Comparison of ENCODE assay signal across 8 cellular contexts in genomic region chr11:122984186-122985011, GRCh38. TPM values are rescaled to one million over a fixed set of nuclear protein-coding genes. Genes with fewer than 3 reads are reported as not detected.
DNase-seq lines count a peak whose midpoint lies in the region; ATAC-seq, FAIRE-seq and TF ChIP-seq lines count a peak whose summit lies in the region.

No MANE protein-coding gene starts in this region.

- peaks cover 81% of the 10 kb centered on the region for H3K27me3 Mint-ChIP-seq in activated T-helper 1 cell treated with anti-CD3 and anti-CD28 coated beads, Interleukin-12 subunit alpha, Interleukin-12 subunit beta, Interleukin-2, Interleukin-4 antibody, amounts not matched to agents 30 ng/mL and 10 ng/mL and 1 ng/mL, durations not matched to agents 14 hours and 24 hours and 36 hours (ENCODE audit: insufficient read depth)

- FAIRE-seq in A549 (lab: Jason Lieb, UNC) = no peak

- intact Hi-C loops in activated T-helper 1 cell treated with anti-CD3 and anti-CD28 coated beads, Interleukin-12 subunit alpha, Interleukin-12 subunit beta, Interleukin-2, Interleukin-4 antibody, amounts not matched to agents 30 ng/mL and 10 ng/mL and 1 ng/mL, durations not matched to agents 14 hours and 24 hours and 36 hours (cut with micrococcal nuclease) = loop anchor here (5.0 to 10.0 kb wide), 4 partner anchors 38 to 1860 kb away; partner anchors contain the start of genes JHY and SCN3B

- CTCF ChIA-PET in A549 (lab: Yijun Ruan, JAX) = no interaction called here

- peak overlapping the region; percentile 68 to 79; a peak in 5 of 6 replicates for H3K27ac ChIP-seq in A549
- no peak overlapping the region for H3K27ac ChIP-seq in iPS-18a (ENCODE audit: low read length)

- DNase-seq in A549 (ENCODE audit: low read depth in 1 of 2, low spot score in 1 of 2) = peak in 1 of 2 experiments; percentile 5
- DNase-seq in GM20000 (ENCODE audit: low spot score) = peak; percentile 42
- no peak for DNase-seq in activated T-helper 1 cell treated with anti-CD3 and anti-CD28 coated beads, Interleukin-12 subunit alpha, Interleukin-12 subunit beta, Interleukin-2, Interleukin-4 antibody, amounts not matched to agents 30 ng/mL and 10 ng/mL and 1 ng/mL, durations not matched to agents 14 hours and 24 hours and 36 hours (ENCODE audit: low spot score)
- DNase-seq in stimulated activated CD8-positive, alpha-beta memory T cell treated with anti-CD3 and anti-CD28 coated beads, Interleukin-4, amount 100 ng/mL, for 48 hours = peak; percentile 32
- DNase-seq in NAMALWA (ENCODE audit: low spot score) = no peak
- DNase-seq in cerebellar nuclear complex (lab: John Stamatoyannopoulos, UW) = no peak

- H3K36me3 ChIP-seq in iPS-18a (ENCODE audit: control insufficient read depth, low read depth, low read length) = no peaks in the 10 kb centered on the region

- H3K4me3 ChIP-seq in A549 (peak overlapping the region; percentile 79), iPS-18a (ENCODE audit: low read length) (peak overlapping the region; percentile 72)

- H3K36me3 Mint-ChIP-seq in activated T-helper 1 cell treated with anti-CD3 and anti-CD28 coated beads, Interleukin-12 subunit alpha, Interleukin-12 subunit beta, Interleukin-2, Interleukin-4 antibody, amounts not matched to agents 30 ng/mL and 10 ng/mL and 1 ng/mL, durations not matched to agents 14 hours and 24 hours and 36 hours (ENCODE audit: low read depth) = peaks cover 3% of the 10 kb centered on the region

- H3K9me3 ChIP-seq in A549 (no peaks in the 10 kb centered on the region), iPS-18a (ENCODE audit: control insufficient read depth, low read depth, low read length) (no peaks in the 10 kb centered on the region)

- TF ChIP-seq EP300 in A549 (IDR thresholded peaks at IDR 0.05) = no peak

- H3K4me2 ChIP-seq in A549 = peak overlapping the region; percentile 91

- TF ChIP-seq RAD21 in A549 (conservative IDR thresholded peaks at IDR 0.05 in 1 of 2, IDR thresholded peaks at IDR 0.05 in 1 of 2) = no peak

- no peak overlapping the region for H3K27ac Mint-ChIP-seq in activated T-helper 1 cell treated with anti-CD3 and anti-CD28 coated beads, Interleukin-12 subunit alpha, Interleukin-12 subunit beta, Interleukin-2, Interleukin-4 antibody, amounts not matched to agents 30 ng/mL and 10 ng/mL and 1 ng/mL, durations not matched to agents 14 hours and 24 hours and 36 hours

- H3K4me1 ChIP-seq in A549 (no peaks in the 10 kb centered on the region), iPS-18a (ENCODE audit: control insufficient read depth, low read depth, low read length) (peaks cover 14% of the 10 kb centered on the region)

- peak overlapping the region; percentile 83 for H3K4me3 Mint-ChIP-seq in activated T-helper 1 cell treated with anti-CD3 and anti-CD28 coated beads, Interleukin-12 subunit alpha, Interleukin-12 subunit beta, Interleukin-2, Interleukin-4 antibody, amounts not matched to agents 30 ng/mL and 10 ng/mL and 1 ng/mL, durations not matched to agents 14 hours and 24 hours and 36 hours

- H3K9me3 Mint-ChIP-seq in activated T-helper 1 cell treated with anti-CD3 and anti-CD28 coated beads, Interleukin-12 subunit alpha, Interleukin-12 subunit beta, Interleukin-2, Interleukin-4 antibody, amounts not matched to agents 30 ng/mL and 10 ng/mL and 1 ng/mL, durations not matched to agents 14 hours and 24 hours and 36 hours = no peaks in the 10 kb centered on the region

- TF ChIP-seq CTCF in A549 (IDR thresholded peaks at IDR 0.05) (no peak), GM20000 (IDR thresholded peaks at IDR 0.05; ENCODE audit: extremely low read depth, missing control alignments) (no peak)

- 1% methylated on average over 17 of the region's 59 CpGs for WGBS in A549 (ENCODE audit: missing lambda C conversion rate)

- H3K9ac ChIP-seq in iPS-18a (ENCODE audit: low read length) = peak overlapping the region; percentile 34

- H3K27me3 ChIP-seq in iPS-18a (ENCODE audit: control insufficient read depth, insufficient read depth, low read length) = peaks cover 92% of the 10 kb centered on the region

- ATAC-seq in A549 (peak; percentile 77 to 83), HG03039 (IDR thresholded peaks at IDR 0.05; ENCODE audit: unreplicated experiment) (no peak)

- TF ChIP-seq POLR2A in A549 (IDR thresholded peaks at IDR 0.05; ENCODE audit: low read length) = no peak

- peaks cover 19% of the 10 kb centered on the region for H3K4me1 Mint-ChIP-seq in activated T-helper 1 cell treated with anti-CD3 and anti-CD28 coated beads, Interleukin-12 subunit alpha, Interleukin-12 subunit beta, Interleukin-2, Interleukin-4 antibody, amounts not matched to agents 30 ng/mL and 10 ng/mL and 1 ng/mL, durations not matched to agents 14 hours and 24 hours and 36 hours (ENCODE audit: low read depth)

- POLR2A ChIA-PET in A549 (lab: Yijun Ruan, JAX) = no interaction called here

TF ChIP-seq in A549, 52 proteins besides CTCF, POLR2A, EP300 and RAD21:
- TF ChIP-seq RCOR1 (IDR thresholded peaks at IDR 0.05; ENCODE audit: low read depth, low read length) (no peak), KDM1A (IDR thresholded peaks at IDR 0.05; ENCODE audit: low read depth) (no peak)
- TF ChIP-seq, protein P1, sequence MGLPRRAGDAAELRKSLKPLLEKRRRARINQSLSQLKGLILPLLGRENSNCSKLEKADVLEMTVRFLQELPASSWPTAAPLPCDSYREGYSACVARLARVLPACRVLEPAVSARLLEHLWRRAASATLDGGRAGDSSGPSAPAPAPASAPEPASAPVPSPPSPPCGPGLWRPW (IDR thresholded peaks at IDR 0.05) = no peak
TF ChIP-seq in A549: peak in this region for 0.

RNA-seq across cellular contexts. Expression of gene BSX, which starts 2.8 kb away (rescaled TPM):
- polyA plus RNA-seq in A549 (2011; rRNA removed) = not detected in 2 replicates
- polyA plus RNA-seq in A549 (2012; cell fraction: cytosol; rRNA removed) = not detected in 2 replicates
- polyA plus RNA-seq in A549 (2012; cell fraction: nucleus; rRNA removed) = not detected in 2 replicates
- not detected in 3 replicates for polyA plus RNA-seq in A549 (2017; fragmentation: RNase III; extraction: RNeasy Plus Mini Kit Qiagen cat#74134 plus additional on column Dnase treatment)
- not detected in 2 replicates for polyA minus RNA-seq in A549 (2011; rRNA and poly(A)+ RNA removed)
- total RNA-seq in activated T-helper 1 cell treated with anti-CD3 and anti-CD28 coated beads, Interleukin-12 subunit alpha, Interleukin-12 subunit beta, Interleukin-2, Interleukin-4 antibody, amounts not matched to agents 30 ng/mL and 10 ng/mL and 1 ng/mL, durations not matched to agents 14 hours and 24 hours and 36 hours = not detected in 2 replicates

Comparison
In these comparisons a context has a peak if more than half of its experiments do, and no peak if none do; other contexts are left out.
1. DNase-seq: peak in GM20000 (single experiment) and stimulated activated CD8-positive, alpha-beta memory T cell treated with anti-CD3 and anti-CD28 coated beads, Interleukin-4, amount 100 ng/mL, for 48 hours (single experiment); none in activated T-helper 1 cell treated with anti-CD3 and anti-CD28 coated beads, Interleukin-12 subunit alpha, Interleukin-12 subunit beta, Interleukin-2, Interleukin-4 antibody, amounts not matched to agents 30 ng/mL and 10 ng/mL and 1 ng/mL, durations not matched to agents 14 hours and 24 hours and 36 hours (single experiment), NAMALWA (single experiment) and cerebellar nuclear complex (0 of 2).